Comparison of ENCODE assay signal across 8 cellular contexts in genomic region chr5:14581333-14581890, GRCh38. TPM values are rescaled to one million over a fixed set of nuclear protein-coding genes. Genes with fewer than 3 reads are reported as not detected.
DNase-seq lines count a peak whose midpoint lies in the region; ATAC-seq and TF ChIP-seq lines count a peak whose summit lies in the region.

Gene OTULINL (plus strand): TSS chr5:14581792. CDS start chr5:14581895, 103 bp downstream.

- CTCF ChIA-PET in BJ (lab: Yijun Ruan, JAX) = interaction anchor here (0.7 kb wide), 1 partner anchor 33 kb away, joined by 4 read pairs; no protein-coding TSS in a partner anchor

- ATAC-seq in GM19328 (IDR thresholded peaks at IDR 0.05; ENCODE audit: unreplicated experiment) (peak; percentile 99), HG03442 (IDR thresholded peaks at IDR 0.05; ENCODE audit: unreplicated experiment) (peak; percentile 98), lower lobe of right lung (peak; percentile 94 to 96)

- peak within 1 kb of the TSS; percentile 95 for H3K27ac ChIP-seq in lower lobe of right lung

- POLR2A ChIA-PET in BJ (lab: Charles Lee) = no interaction called here

- no peak for DNase-seq in BJ (ENCODE audit: low read depth)
- peak; percentile 98 for DNase-seq in NCI-H748 (lab: John Stamatoyannopoulos, UW; ENCODE audit: unreplicated experiment)
- DNase-seq in activated CD4-positive, alpha-beta T cell treated with anti-CD3 and anti-CD28 coated beads, Interleukin-2, amount 50 U/mL, for 4 hours = peak; percentile 85 to 86
- peak; percentile 23 to 76 for DNase-seq in dermis microvascular lymphatic vessel endothelial cell (ENCODE audit: low read depth in 2 of 2)
- DNase-seq in lower lobe of right lung = peak; percentile 92
- DNase-seq in stimulated activated CD4-positive, alpha-beta T cell treated with anti-CD3 and anti-CD28 coated beads, TNF-alpha, amount 100 ng/mL, for 24 hours (ENCODE audit: low read depth in 3 of 3) = peak; percentile 70 to 84 (median 75)

- peaks cover 36% of the 10 kb centered on the region for H3K27me3 ChIP-seq in BJ (ENCODE audit: control insufficient read depth, insufficient read depth, low read length)
- H3K27me3 ChIP-seq in lower lobe of right lung (ENCODE audit: low read depth) = peaks cover 13% of the 10 kb centered on the region

- H3K36me3 ChIP-seq in BJ (ENCODE audit: control insufficient read depth, insufficient read depth, low read length) (no peaks in the 10 kb centered on the region), lower lobe of right lung (no peaks in the 10 kb centered on the region)

- intact Hi-C loops in lower lobe of right lung (cut with DNase I) = no loop called here

- peaks cover 36% of the 10 kb centered on the region for H3K4me1 ChIP-seq in lower lobe of right lung

- TF ChIP-seq CTCF in BJ (IDR thresholded peaks at IDR 0.05; ENCODE audit: insufficient read depth, low read depth, low read length) (no peak), lower lobe of right lung (IDR thresholded peaks at IDR 0.05) (no peak)

- no peaks in the 10 kb centered on the region for H3K9me3 ChIP-seq in lower lobe of right lung

- H3K4me3 ChIP-seq in BJ (ENCODE audit: low read depth, low read length) = peak within 1 kb of the TSS; percentile 55
- H3K4me3 ChIP-seq in lower lobe of right lung = peak within 1 kb of the TSS; percentile 83

RNA-seq across cellular contexts. Expression of gene OTULINL, which starts in this region (rescaled TPM):
- polyA plus RNA-seq in BJ (2011; rRNA removed) = 2.6 and 4.1 TPM in 2 replicates
- 2.2 and 2.5 TPM in 2 replicates for polyA minus RNA-seq in BJ (2011; rRNA and poly(A)+ RNA removed)
- total RNA-seq in dermis microvascular lymphatic vessel endothelial cell (0.26 and 1.1 TPM in 2 replicates), lower lobe of right lung (79.3 TPM)

Comparison
In these comparisons a context has a peak if more than half of its experiments do, and no peak if none do; other contexts are left out.
1. RNA of gene OTULINL (total RNA-seq): 79.3 TPM in lower lobe of right lung (single experiment); 0.26 to 1.1 TPM in dermis microvascular lymphatic vessel endothelial cell; every median in the first group is over 10 times any median in the second.
2. Peak in every context shown above with its lines, with median percentiles within 50 percentile points of each other: ATAC-seq.